Comparison of ENCODE assay signal across 6 cellular contexts in the genomic region with DNA sequence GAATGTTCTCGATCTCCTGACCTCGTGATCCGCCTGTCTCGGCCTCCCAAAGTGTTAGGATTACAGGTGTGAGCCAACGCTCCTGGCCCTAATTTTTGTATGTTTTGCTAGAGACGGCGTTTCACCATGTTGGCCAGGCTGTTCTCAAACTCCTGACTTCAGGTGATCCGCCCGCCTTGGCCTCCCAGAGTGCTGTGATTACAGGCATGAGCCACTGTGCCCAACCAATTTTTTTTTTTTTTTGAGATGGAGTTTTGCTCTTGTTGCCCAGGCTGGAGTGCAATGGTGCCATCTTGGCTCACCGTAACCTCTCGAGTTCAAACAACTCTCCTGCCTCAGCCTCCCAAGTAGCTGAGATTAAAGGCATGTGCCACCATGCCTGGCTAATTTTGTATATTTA. TPM values are rescaled to one million over a fixed set of nuclear protein-coding genes. Genes with fewer than 3 reads are reported as not detected.
DNase-seq lines count a peak whose midpoint lies in the region; ATAC-seq and TF ChIP-seq lines count a peak whose summit lies in the region.
"Not testable (repeated sequence)": the region's sequence is repeated elsewhere in the genome, so short reads cannot be mapped to it uniquely, and the experiment has no call there.

No MANE protein-coding gene starts in this region.

- CTCF ChIA-PET in HEK293 (lab: Yijun Ruan, JAX): interaction anchor here (0.5 to 2.3 kb wide), 7 partner anchors 9 to 313 kb away, joined by 3 to 16 read pairs (median 3); no protein-coding TSS in a partner anchor
- CTCF ChIA-PET in OCI-LY7 (lab: Charles Lee; ENCODE audit: unreplicated experiment): not testable (repeated sequence)

- H3K27ac ChIP-seq in DOHH2 (ENCODE audit: low read depth, low read length): peak overlapping the region; percentile 89
- H3K27ac ChIP-seq in HEK293 (ENCODE audit: extremely low read depth, low read depth, low read length): not testable (repeated sequence)
- peak overlapping the region; percentile 92 for H3K27ac ChIP-seq in OCI-LY7 (ENCODE audit: low read depth, low read length, poor library complexity, severe bottlenecking)
- peak overlapping the region; percentile 93 for H3K27ac ChIP-seq in SU-DHL-6 (ENCODE audit: low read depth, low read length)
- H3K27ac ChIP-seq in thyroid gland: peak overlapping the region in 2 of 3 donors; percentile 90 to 97

- H4K20me1 ChIP-seq in DOHH2 (ENCODE audit: control insufficient read depth, insufficient read depth, low read depth, low read length); OCI-LY7 (ENCODE audit: insufficient read depth, low read length); SU-DHL-6 (ENCODE audit: low read depth, low read length): not testable (repeated sequence)

- not testable (repeated sequence) for TF ChIP-seq POLR2A in thyroid gland (IDR thresholded peaks at IDR 0.05)

- not testable (repeated sequence) for DNase-seq in OCI-LY7 (ENCODE audit: low spot score); thyroid gland
- DNase-seq in Right ventricle myocardium inferior (ENCODE audit: missing footprints): peak; percentile 30

- not testable (repeated sequence) for H3K9me3 ChIP-seq in DOHH2 (ENCODE audit: control insufficient read depth, insufficient read depth, low read length); HEK293 (ENCODE audit: control insufficient read depth, insufficient read depth, low read depth, low read length); OCI-LY7 (ENCODE audit: low read length); SU-DHL-6 (ENCODE audit: insufficient read depth, low read length); thyroid gland

- not testable (repeated sequence) for TF ChIP-seq CTCF in DOHH2 (IDR thresholded peaks at IDR 0.05; ENCODE audit: low read depth, low read length, poor library complexity, severe bottlenecking); HEK293 (tag by site-specific recombination; IDR thresholded peaks at IDR 0.05); OCI-LY7 (conservative IDR thresholded peaks at IDR 0.05; ENCODE audit: low read length); SU-DHL-6 (IDR thresholded peaks at IDR 0.05; ENCODE audit: insufficient read depth, low read length, poor library complexity, severe bottlenecking); thyroid gland (IDR thresholded peaks at IDR 0.05)

- H3K79me2 ChIP-seq in DOHH2 (ENCODE audit: control insufficient read depth, low read length): peaks cover 21% of the 10 kb centered on the region
- H3K79me2 ChIP-seq in OCI-LY7 (ENCODE audit: insufficient read depth, low read depth, low read length); SU-DHL-6 (ENCODE audit: insufficient read depth, low read length): not testable (repeated sequence)

- not testable (repeated sequence) for H3K36me3 ChIP-seq in DOHH2 (ENCODE audit: control insufficient read depth, low read length); HEK293 (ENCODE audit: control insufficient read depth in 2 of 2, insufficient read depth in 1 of 2, low read length in 2 of 2); SU-DHL-6 (ENCODE audit: low read length); thyroid gland
- H3K36me3 ChIP-seq in OCI-LY7 (ENCODE audit: insufficient read depth, low read length): peaks cover 14% of the 10 kb centered on the region; the same call in 1 of the 2 replicates

- POLR2A ChIA-PET in HEK293 (lab: Yijun Ruan, JAX): not testable (repeated sequence)
- POLR2A ChIA-PET in OCI-LY7 (lab: Charles Lee): interaction anchor here (0.5 to 2.3 kb wide), 9 partner anchors 11 to 210 kb away, joined by 3 to 8 read pairs (median 6); no protein-coding TSS in a partner anchor

- H3K27me3 ChIP-seq in DOHH2 (ENCODE audit: control insufficient read depth, low read length); SU-DHL-6 (ENCODE audit: low read length); thyroid gland: not testable (repeated sequence)

- not testable (repeated sequence) for BruUV-seq in OCI-LY7 (replicated peaks; lab: Mats Ljungman, UMichigan)

- H3K9ac ChIP-seq in SU-DHL-6 (ENCODE audit: low read length): not testable (repeated sequence)

- H3K4me2 ChIP-seq in DOHH2 (ENCODE audit: low read length): peak overlapping the region; percentile 54
- H3K4me2 ChIP-seq in OCI-LY7 (ENCODE audit: low read length): peak overlapping the region; percentile 70
- H3K4me2 ChIP-seq in SU-DHL-6 (ENCODE audit: low read depth, low read length, poor library complexity, severe bottlenecking): peak overlapping the region; percentile 49

- H3K4me3 ChIP-seq in DOHH2 (ENCODE audit: low read length): peak overlapping the region; percentile 62
- H3K4me3 ChIP-seq in HEK293 (ENCODE audit: low read depth, low read length); SU-DHL-6 (ENCODE audit: insufficient read depth, low read length, poor library complexity, severe bottlenecking); thyroid gland (replicated peaks in 1 of 3): not testable (repeated sequence)
- H3K4me3 ChIP-seq in OCI-LY7 (ENCODE audit: low read depth, low read length, poor library complexity, severe bottlenecking): peak overlapping the region; percentile 54

- 96% methylated on average over 11 of the region's 11 CpGs for WGBS in thyroid gland, 2 donors

- peaks cover 99% of the 10 kb centered on the region for H3K4me1 ChIP-seq in DOHH2 (ENCODE audit: control insufficient read depth, low read length)
- peaks cover 12% of the 10 kb centered on the region for H3K4me1 ChIP-seq in HEK293 (ENCODE audit: control insufficient read depth, insufficient read depth, low read length)
- H3K4me1 ChIP-seq in OCI-LY7 (ENCODE audit: insufficient read depth, low read length, poor library complexity, severe bottlenecking): peaks cover 98% of the 10 kb centered on the region
- peaks cover 33 to 42% of the 10 kb centered on the region in 2 donors for H3K4me1 ChIP-seq in thyroid gland

- intact Hi-C loops in OCI-LY7 (cut with micrococcal nuclease; ENCODE audit: unreplicated experiment); Right ventricle myocardium inferior (cut with DNase I); thyroid gland (cut with DNase I): not testable (repeated sequence)

- H2AFZ ChIP-seq in OCI-LY7 (ENCODE audit: low read length); SU-DHL-6 (ENCODE audit: low read depth, low read length, severe bottlenecking): not testable (repeated sequence)

- H3K9me2 ChIP-seq in DOHH2 (replicated peaks; ENCODE audit: control insufficient read depth, low read length); OCI-LY7 (ENCODE audit: insufficient read depth, low read length); SU-DHL-6 (replicated peaks; ENCODE audit: insufficient read depth, low read length): not testable (repeated sequence)

- ATAC-seq in Right ventricle myocardium inferior: not testable (repeated sequence)

- peaks cover 22% of the 10 kb centered on the region for H3F3A ChIP-seq in DOHH2 (ENCODE audit: control insufficient read depth, insufficient read depth)
- not testable (repeated sequence) for H3F3A ChIP-seq in SU-DHL-6 (ENCODE audit: insufficient read depth)

TF ChIP-seq in HEK293, 187 proteins besides CTCF, POLR2A, EP300 and RAD21:
- TF ChIP-seq, protein P1, sequence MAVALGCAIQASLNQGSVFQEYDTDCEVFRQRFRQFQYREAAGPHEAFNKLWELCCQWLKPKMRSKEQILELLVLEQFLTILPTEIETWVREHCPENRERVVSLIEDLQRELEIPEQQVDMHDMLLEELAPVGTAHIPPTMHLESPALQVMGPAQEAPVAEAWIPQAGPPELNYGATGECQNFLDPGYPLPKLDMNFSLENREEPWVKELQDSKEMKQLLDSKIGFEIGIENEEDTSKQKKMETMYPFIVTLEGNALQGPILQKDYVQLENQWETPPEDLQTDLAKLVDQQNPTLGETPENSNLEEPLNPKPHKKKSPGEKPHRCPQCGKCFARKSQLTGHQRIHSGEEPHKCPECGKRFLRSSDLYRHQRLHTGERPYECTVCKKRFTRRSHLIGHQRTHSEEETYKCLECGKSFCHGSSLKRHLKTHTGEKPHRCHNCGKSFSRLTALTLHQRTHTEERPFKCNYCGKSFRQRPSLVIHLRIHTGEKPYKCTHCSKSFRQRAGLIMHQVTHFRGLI (tag by site-specific recombination; IDR thresholded peaks at IDR 0.05): peak; percentile 76

RNA-seq across cellular contexts. Expression of a gene that starts 42.4 kb away (rescaled TPM):
- 1,891 and 2,496 TPM in 2 replicates for total RNA-seq in OCI-LY7 (2014; rRNA removed; shearing (Covaris generic))
- 1,767 and 1,774 TPM in 2 replicates for total RNA-seq in OCI-LY7 (2022)
- 681 TPM for total RNA-seq in Right ventricle myocardium inferior
- 1,000 to 10,000 TPM in 1 of 4 donors, 100 to 1,000 TPM in 3; 669 to 1,720 (median 801) TPM for total RNA-seq in thyroid gland
